ENCODE assay signal across 8 cellular contexts in the genomic region with DNA sequence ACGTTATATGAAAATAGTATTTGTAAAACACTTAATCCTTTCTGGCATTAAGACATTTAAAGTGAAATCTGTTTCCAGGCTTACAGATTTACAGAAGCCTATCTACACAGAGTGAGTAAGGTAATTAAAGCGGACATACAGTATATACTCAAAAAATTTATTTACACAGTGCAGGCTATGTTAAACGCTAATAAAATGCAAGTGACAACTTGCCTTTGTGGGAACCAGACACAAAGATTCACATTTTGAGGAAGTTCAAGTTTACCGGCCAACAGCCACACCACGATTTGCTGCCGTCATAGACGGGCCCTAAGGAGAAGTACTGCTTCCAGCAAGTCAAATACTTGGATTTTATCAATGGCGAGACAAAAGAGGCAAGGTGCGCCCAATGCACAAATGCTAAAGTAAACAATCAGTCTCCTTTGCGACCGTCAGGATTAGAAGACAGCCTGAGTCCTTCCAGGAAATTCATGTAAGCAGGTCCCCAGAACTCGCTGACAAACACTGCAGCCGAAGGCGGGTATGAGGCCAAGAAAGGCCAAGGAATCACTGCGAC. TPM values are rescaled to one million over a fixed set of nuclear protein-coding genes. Genes with fewer than 3 reads are reported as not detected.
DNase-seq lines count a peak whose midpoint lies in the region; ATAC-seq and TF ChIP-seq lines count a peak whose summit lies in the region.

No MANE protein-coding gene starts in this region.

- peak overlapping the region; percentile 91 to 95 (median 93) for H3K27ac ChIP-seq in Peyer's patch
- H3K27ac ChIP-seq in prostate gland = peak overlapping the region; percentile 92 to 95

- no peak for ATAC-seq in GM21737 (IDR thresholded peaks at IDR 0.05; ENCODE audit: unreplicated experiment)

- WGBS in prostate gland = 2% methylated on average over 15 of the region's 15 CpGs

- no peak for TF ChIP-seq CTCF in GM06990 (IDR thresholded peaks at IDR 0.05; ENCODE audit: insufficient read depth, low read length, poor library complexity, severe bottlenecking)
- TF ChIP-seq CTCF in Peyer's patch (IDR thresholded peaks at IDR 0.05) = peak in 1 of 6 experiments; percentile 28
- no peak for TF ChIP-seq CTCF in prostate gland (IDR thresholded peaks at IDR 0.05)

- H3K4me3 ChIP-seq in GM06990 (replicated peaks; ENCODE audit: low read depth, low read length) (peak overlapping the region; percentile 95), Peyer's patch (peak overlapping the region; percentile 63 to 94 (median 83)), prostate gland (peak overlapping the region; percentile 71 to 74)

- no peaks in the 10 kb centered on the region for H3K36me3 ChIP-seq in GM06990 (ENCODE audit: control insufficient read depth, insufficient read depth, low read length)
- H3K36me3 ChIP-seq in Peyer's patch = no peaks in the 10 kb centered on the region
- no peaks in the 10 kb centered on the region for H3K36me3 ChIP-seq in prostate gland

- no peaks in the 10 kb centered on the region for H3K9me3 ChIP-seq in Peyer's patch
- no peaks in the 10 kb centered on the region for H3K9me3 ChIP-seq in prostate gland

- no peak for TF ChIP-seq POLR2A in Peyer's patch (IDR thresholded peaks at IDR 0.05)
- peak; percentile 22 for TF ChIP-seq POLR2A in prostate gland (IDR thresholded peaks at IDR 0.05)

- H3K4me1 ChIP-seq in Peyer's patch (peaks cover 4 to 42% (median 20%) of the 10 kb centered on the region in 4 donors), prostate gland (replicated peaks) (peaks cover 4% of the 10 kb centered on the region)

- intact Hi-C loops in head of caudate nucleus (cut with DNase I) = loop anchor here (2.0 kb wide), 1 partner anchor 143 kb away; a partner anchor contains a TSS
- intact Hi-C loops in prostate gland (cut with DNase I) = loop anchor here (2.0 to 10.0 kb wide), 2 partner anchors 117 to 143 kb away; a partner anchor contains a TSS

- DNase-seq in GM06990 (ENCODE audit: extremely low read depth, insufficient read length) (no peak), Peyer's patch (peak in 2 of 3 donors; percentile 62 to 75), head of caudate nucleus (peak in 23 of 42 donors; percentile 14 to 60 (median 31)), prostate gland (ENCODE audit: low spot score) (peak; percentile 32), cerebellar nuclear complex (lab: John Stamatoyannopoulos, UW) (no peak), SW 1271 (lab: John Stamatoyannopoulos, UW) (no peak)
- DNase-seq in stimulated activated CD4-positive, alpha-beta T cell treated with anti-CD3 and anti-CD28 coated beads, Interleukin-15, amount 100 ng/mL, for 24 hours = no peak

- no peaks in the 10 kb centered on the region for H3K27me3 ChIP-seq in GM06990 (replicated peaks; ENCODE audit: control insufficient read depth, insufficient read depth, low read length)
- H3K27me3 ChIP-seq in Peyer's patch = no peaks in the 10 kb centered on the region
- H3K27me3 ChIP-seq in prostate gland (replicated peaks; ENCODE audit: insufficient read depth) = no peaks in the 10 kb centered on the region

RNA-seq across cellular contexts. Expression of a gene that starts 0.8 kb away (rescaled TPM):
- total RNA-seq in Peyer's patch (10 to 100 TPM; 48.1 to 96.2 (median 56.1) TPM), prostate gland (100 to 1,000 TPM in 1 of 2 donors, 10 to 100 TPM in 1; 99.1 to 107 TPM)

RNA-seq across cellular contexts. Expression of a gene that starts 1.3 kb away (rescaled TPM):
- total RNA-seq in Peyer's patch (1 to 10 TPM; 1.9 to 9.1 (median 5.1) TPM), prostate gland (10 to 100 TPM in 1 of 2 donors, 1 to 10 TPM in 1; 1.4 to 16.8 TPM)

RNA-seq across cellular contexts. Expression of a gene that starts 60.0 kb away (rescaled TPM):
- not detected for total RNA-seq in Peyer's patch
- total RNA-seq in prostate gland = 10 to 100 TPM in 1 of 2 donors, 1 to 10 TPM in 1; 1.5 to 54.2 TPM

Comparison
In these comparisons a context has a peak if more than half of its experiments do, and no peak if none do; other contexts are left out.
1. DNase-seq: peak in Peyer's patch (2 of 3), head of caudate nucleus (23 of 42) and prostate gland (single experiment); none in GM06990 (single experiment), cerebellar nuclear complex (0 of 2), stimulated activated CD4-positive, alpha-beta T cell treated with anti-CD3 and anti-CD28 coated beads, Interleukin-15, amount 100 ng/mL, for 24 hours (single experiment) and SW 1271 (0 of 2).
2. Peak in every context shown above with its lines, with median percentiles within 50 percentile points of each other: H3K4me3 ChIP-seq.